ENCODE assay signal across 18 cellular contexts in the genomic region with DNA sequence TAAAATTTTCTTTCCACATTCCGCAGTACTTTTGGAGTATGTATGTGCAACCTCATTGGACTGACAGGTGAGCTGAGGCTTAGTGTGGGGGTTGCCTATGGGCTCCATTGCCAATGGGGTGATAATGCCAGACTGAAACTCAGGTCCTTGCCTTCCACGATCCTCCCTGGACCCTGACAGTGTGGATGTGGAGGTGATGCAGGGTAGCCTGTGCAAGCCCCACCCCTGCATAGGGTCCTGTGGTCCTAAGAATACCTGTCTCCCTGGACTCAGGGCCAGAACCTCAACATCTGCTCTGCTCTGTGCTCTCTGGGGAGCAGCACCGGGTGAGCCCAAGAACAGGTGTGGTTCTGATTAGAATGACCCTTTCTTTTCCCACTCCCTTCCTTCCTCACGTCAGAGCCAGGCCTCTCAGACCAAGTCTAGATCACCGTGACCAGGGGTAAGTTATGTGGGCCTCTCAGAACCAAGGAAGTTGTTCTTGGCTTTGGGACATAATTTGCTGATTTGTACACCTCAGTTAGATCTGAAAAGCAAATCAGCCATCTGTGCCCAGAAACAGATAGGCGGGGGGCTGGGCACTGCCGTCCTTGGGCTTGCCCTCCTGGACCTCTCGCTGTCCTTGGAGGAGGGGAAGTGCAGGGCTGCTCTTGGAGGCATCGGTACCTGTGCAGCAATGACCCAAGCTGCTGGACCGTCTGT. TPM values are rescaled to one million over a fixed set of nuclear protein-coding genes. Genes with fewer than 3 reads are reported as not detected.
DNase-seq lines count a peak whose midpoint lies in the region; ATAC-seq, FAIRE-seq and TF ChIP-seq lines count a peak whose summit lies in the region.
"Had no signal": no experiment of that assay in that cellular context is flagged by ENCODE, and none has a peak within 500 bp of the region (broad histone marks: within the 10 kb centered on the region; RNA-seq: fewer than 3 reads in every experiment).

No MANE protein-coding gene starts in this region.

- H2AFZ ChIP-seq in K562 (ENCODE audit: low read depth, low read length), result 0 out of 2 replicates have a peak overlapping the region, but pooled peaks have one; percentile 39

- H3K4me1 ChIP-seq in left ventricle myocardium inferior (peaks cover 7% of the 10 kb centered on the region), K562 (replicated peaks in 1 of 2; ENCODE audit: control insufficient read depth in 2 of 2, insufficient read depth in 2 of 2, low read length in 2 of 2) (peaks cover 8 to 17% of the 10 kb centered on the region in 2 experiments; a peak in 4 of 5 replicates), right cardiac atrium (ENCODE audit: control insufficient read depth, insufficient read depth, low read length) (no peaks in the 10 kb centered on the region), uterus (no peaks in the 10 kb centered on the region), BE2C (no peaks in the 10 kb centered on the region)
- H3K4me1 ChIP-seq: Peyer's patch had no signal

- CTCF ChIA-PET in K562 (lab: Yijun Ruan, JAX; ENCODE audit: low intra/inter-chr PET ratio), result no interaction called here

- TF ChIP-seq POLR2A in K562 (conservative IDR thresholded peaks at IDR 0.05) (no peak), uterus (IDR thresholded peaks at IDR 0.05) (no peak)

- H3K9me1 ChIP-seq in K562 (ENCODE audit: control insufficient read depth, insufficient read depth, low read length), result no peaks in the 10 kb centered on the region

- H3K9ac ChIP-seq in K562 (ENCODE audit: insufficient read depth in 1 of 2, low read depth in 2 of 2, low read length in 2 of 2), result peak overlapping the region in 1 of 2 experiments; percentile 48; a peak in 1 of 4 replicates

- no peak for TF ChIP-seq CTCF in left ventricle myocardium inferior (IDR thresholded peaks at IDR 0.05; ENCODE audit: borderline replicate concordance)
- no peak for TF ChIP-seq CTCF in K562 (IDR thresholded peaks at IDR 0.05 in 2 of 3, conservative IDR thresholded peaks at IDR 0.05 in 1 of 3; ENCODE audit: insufficient read depth in 2 of 3, low read depth in 1 of 3, low read length in 3 of 3)
- TF ChIP-seq CTCF in uterus (IDR thresholded peaks at IDR 0.05), result no peak
- TF ChIP-seq CTCF in BE2C (IDR thresholded peaks at IDR 0.05; ENCODE audit: low read depth, low read length), result no peak

- in situ Hi-C loops in K562 (cut with MboI), result no loop called here

- WGBS in K562 (ENCODE audit: insufficient coverage, low coverage, missing lambda C conversion rate), result 77% methylated on average over 10 of the region's 10 CpGs
- 82% methylated on average over 10 of the region's 10 CpGs for WGBS in right cardiac atrium

- no peak for TF ChIP-seq RAD21 in K562 (CRISPR knock-in tag; conservative IDR thresholded peaks at IDR 0.05 in 1 of 2, IDR thresholded peaks at IDR 0.05 in 1 of 2)

- POLR2A ChIA-PET in K562 (lab: Yijun Ruan, JAX), result no interaction called here

- H3K9me3 ChIP-seq in left ventricle myocardium inferior (replicated peaks), result no peaks in the 10 kb centered on the region
- H3K9me3 ChIP-seq in K562 (replicated peaks; ENCODE audit: control insufficient read depth, insufficient read depth, low read depth, low read length), result no peaks in the 10 kb centered on the region
- H3K9me3 ChIP-seq in right cardiac atrium (ENCODE audit: control insufficient read depth, low read length), result no peaks in the 10 kb centered on the region
- H3K9me3 ChIP-seq in uterus, result no peaks in the 10 kb centered on the region
- no peaks in the 10 kb centered on the region for H3K9me3 ChIP-seq in BE2C
- H3K9me3 ChIP-seq: Peyer's patch had no signal

- no peak overlapping the region for H3K4me2 ChIP-seq in K562 (ENCODE audit: insufficient read depth, low read length)

- no peak for TF ChIP-seq EP300 in K562 (IDR thresholded peaks at IDR 0.05; ENCODE audit: low read length)

- H3K27me3 ChIP-seq in left ventricle myocardium inferior (ENCODE audit: low read depth) (no peaks in the 10 kb centered on the region), K562 (ENCODE audit: control insufficient read depth in 2 of 2, insufficient read depth in 2 of 2, low read length in 2 of 2) (no peaks in the 10 kb centered on the region), right cardiac atrium (ENCODE audit: control insufficient read depth, insufficient read depth) (no peaks in the 10 kb centered on the region), uterus (no peaks in the 10 kb centered on the region), BE2C (no peaks in the 10 kb centered on the region)
- H3K27me3 ChIP-seq: Peyer's patch had no signal

- ATAC-seq in Right ventricle myocardium inferior (no peak), K562 (no peak), right cardiac atrium (peak; percentile 36 to 72)
- ATAC-seq: left lobe of liver had no signal

- H3K79me2 ChIP-seq in K562 (ENCODE audit: control insufficient read depth, insufficient read depth, low read length), result no peaks in the 10 kb centered on the region

- H3K27ac ChIP-seq in left ventricle myocardium inferior (replicated peaks) (peak overlapping the region; percentile 33), K562 (ENCODE audit: extremely low read depth, low read depth, low read length) (no peak overlapping the region), right cardiac atrium (ENCODE audit: low read length) (no peak overlapping the region), uterus (peak overlapping the region; percentile 14 to 22)
- H3K27ac ChIP-seq: Peyer's patch had no signal

- intact Hi-C loops in left ventricle myocardium inferior (cut with micrococcal nuclease) (no loop called here), Right ventricle myocardium inferior (cut with DNase I) (no loop called here), K562 (cut with micrococcal nuclease) (no loop called here), right cardiac atrium (cut with DNase I) (no loop called here), uterus (cut with DNase I; ENCODE audit: low total_unique reads) (no loop called here)

- BruUV-seq in K562 (replicated peaks; lab: Mats Ljungman, UMichigan), result no TSS peak

- H3K36me3 ChIP-seq in left ventricle myocardium inferior (no peaks in the 10 kb centered on the region), K562 (ENCODE audit: control insufficient read depth, insufficient read depth, low read length) (no peaks in the 10 kb centered on the region), uterus (no peaks in the 10 kb centered on the region), BE2C (no peaks in the 10 kb centered on the region)
- H3K36me3 ChIP-seq: Peyer's patch had no signal

- no peaks in the 10 kb centered on the region for H4K20me1 ChIP-seq in K562 (replicated peaks; ENCODE audit: control insufficient read depth, insufficient read depth, low read length)

- no peak for DNase-seq in left ventricle myocardium inferior
- no peak for DNase-seq in Right ventricle myocardium inferior (ENCODE audit: missing footprints)
- DNase-seq in K562 (ENCODE audit: extremely low read depth in 1 of 4, low spot score in 3 of 4), result no peak
- peak in 1 of 3 donors; percentile 16 for DNase-seq in right cardiac atrium
- DNase-seq in uterus, result no peak
- no peak for DNase-seq in BE2C
- DNase-seq in NCI-H1436 treated with DMSO at 0.1 percent for 48 hours (lab: John Stamatoyannopoulos, UW), result no peak
- no peak for DNase-seq in nucleus accumbens (lab: John Stamatoyannopoulos, UW)
- DNase-seq: activated CD4-positive, alpha-beta T cell treated with anti-CD3 and anti-CD28 coated beads for 4 hours; activated CD8-positive, alpha-beta memory T cell treated with anti-CD3 and anti-CD28 coated beads, Interleukin-2, amount 50 U/mL, for 4 hours; CD8-positive, alpha-beta memory T cell; Karpas-422; NCI-H2171; NCI-H748 treated with DMSO at 0.1 percent for 48 hours; stimulated activated naive CD8-positive, alpha-beta T cell treated with anti-CD3 and anti-CD28 coated beads, Interleukin-15, Interleukin-2, amounts not matched to agents 100 U/mL and 50 U/mL, for 24 hours had no signal

- H3K4me3 ChIP-seq in left ventricle myocardium inferior (no peak overlapping the region), K562 (no peak overlapping the region), right cardiac atrium (ENCODE audit: low read length) (no peak overlapping the region), uterus (no peak overlapping the region), BE2C (ENCODE audit: low read depth, low read length) (no peak overlapping the region)
- H3K4me3 ChIP-seq: Peyer's patch had no signal

- FAIRE-seq in K562 (lab: Jason Lieb, UNC), result no peak
- FAIRE-seq: frontal cortex had no signal

RNA-seq across cellular contexts. Expression of a gene that starts 8.4 kb away (rescaled TPM):
- total RNA-seq in left ventricle myocardium inferior (not detected), Right ventricle myocardium inferior (not detected), K562 (2014; rRNA removed) (0.18 and 0.24 TPM in 2 replicates), K562 (2014; rRNA removed; fragmentation: Illumina TruSeq; extraction: Trizol) (0.06 and 0.11 TPM in 2 replicates), K562 (2015; rRNA removed; fragmentation: Illumina TruSeq; extraction: Trizol) (not detected in 2 replicates), K562 (2021) (0.73 and 0.78 TPM in 2 replicates), right cardiac atrium (under 1 TPM in 1 of 4 donors, not detected in 3; 0.14 TPM), uterus (1 to 10 TPM in 1 of 4 donors, under 1 TPM in 2, not detected in 1; 0.09 to 2.6 (median 0.28) TPM)
- 2.1 and 5.8 TPM in 2 replicates for total RNA-seq in K562 (2011; cell fraction: chromatin; rRNA removed; ENCODE audit: low replicate concordance)
- total RNA-seq in K562 (2011; cell fraction: nucleolus; rRNA removed), result 1.4 and 1.7 TPM in 2 replicates
- total RNA-seq in K562 (2011; cell fraction: nucleoplasm; rRNA removed), result 2.7 and 2.8 TPM in 2 replicates
- polyA plus RNA-seq in K562 (2011; rRNA removed) (0.15 and 0.53 TPM in 2 replicates), K562 (2014; fragmentation: Illumina TruSeq; extraction: Trizol) (0.54 and 0.61 TPM in 2 replicates), K562 (2014; fragmentation: Nextera tagmentation; extraction: Ambion mirVana) (under 1 TPM; 0.04 to 0.07 TPM), K562 (2014; rRNA removed) (0.29 and 0.40 TPM in 2 replicates), right cardiac atrium (not detected)
- 0.09 and 0.89 TPM in 2 replicates for polyA plus RNA-seq in K562 (2011; cell fraction: cytosol; rRNA removed)
- 0.38 and 4.1 TPM in 2 replicates for polyA plus RNA-seq in K562 (2011; cell fraction: nucleus; rRNA removed)
- polyA plus RNA-seq in K562 (2012), result 0.49 and 1.4 TPM in 2 replicates
- polyA minus RNA-seq in K562 (2011; rRNA and poly(A)+ RNA removed), result 1.1 TPM in 1 of 2 replicates, not detected in the other
- polyA minus RNA-seq in K562 (2011; cell fraction: cytosol; rRNA and poly(A)+ RNA removed), result 1.1 TPM in 1 of 2 replicates, not detected in the other
- 0.22 and 2.7 TPM in 2 replicates for polyA minus RNA-seq in K562 (2011; cell fraction: nucleus; rRNA and poly(A)+ RNA removed)
- polyA plus RNA-seq in BE2C (2012; ENCODE audit: insufficient read depth, insufficient read length, low read depth), result not detected
- total RNA-seq: frontal cortex had no signal

RNA-seq across cellular contexts. Expression of a gene that starts 55.5 kb away (rescaled TPM):
- total RNA-seq in left ventricle myocardium inferior, result not detected
- not detected for total RNA-seq in Right ventricle myocardium inferior
- 0.62 and 2.8 TPM in 2 replicates for total RNA-seq in K562 (2011; cell fraction: chromatin; rRNA removed; ENCODE audit: low replicate concordance)
- 1.6 and 2.2 TPM in 2 replicates for total RNA-seq in K562 (2011; cell fraction: nucleolus; rRNA removed)
- 1.1 and 1.2 TPM in 2 replicates for total RNA-seq in K562 (2011; cell fraction: nucleoplasm; rRNA removed)
- 0.14 and 0.33 TPM in 2 replicates for total RNA-seq in K562 (2014; rRNA removed)
- total RNA-seq in K562 (2014; rRNA removed; fragmentation: Illumina TruSeq; extraction: Trizol), result 0.13 and 0.22 TPM in 2 replicates
- total RNA-seq in K562 (2015; rRNA removed; fragmentation: Illumina TruSeq; extraction: Trizol), result 0.30 and 0.51 TPM in 2 replicates
- total RNA-seq in K562 (2021), result 1.1 and 1.3 TPM in 2 replicates
- 0.46 and 1.4 TPM in 2 replicates for polyA plus RNA-seq in K562 (2011; rRNA removed)
- polyA plus RNA-seq in K562 (2011; cell fraction: cytosol; rRNA removed), result 0.83 and 6.2 TPM in 2 replicates
- 0.28 and 2.5 TPM in 2 replicates for polyA plus RNA-seq in K562 (2011; cell fraction: nucleus; rRNA removed)
- polyA plus RNA-seq in K562 (2012), result 0.48 and 2.1 TPM in 2 replicates
- polyA plus RNA-seq in K562 (2014; fragmentation: Illumina TruSeq; extraction: Trizol), result 0.48 and 0.73 TPM in 2 replicates
- 1 to 10 TPM in 1 of 2 experiments, under 1 TPM in 1; 0.58 to 1.0 TPM for polyA plus RNA-seq in K562 (2014; fragmentation: Nextera tagmentation; extraction: Ambion mirVana)
- polyA plus RNA-seq in K562 (2014; rRNA removed), result 0.32 and 0.56 TPM in 2 replicates
- 1.1 and 4.7 TPM in 2 replicates for polyA minus RNA-seq in K562 (2011; rRNA and poly(A)+ RNA removed)
- polyA minus RNA-seq in K562 (2011; cell fraction: cytosol; rRNA and poly(A)+ RNA removed), result 1.3 TPM in 1 of 2 replicates, not detected in the other
- 0.67 and 1.5 TPM in 2 replicates for polyA minus RNA-seq in K562 (2011; cell fraction: nucleus; rRNA and poly(A)+ RNA removed)
- total RNA-seq in right cardiac atrium, result under 1 TPM in 2 of 4 donors, not detected in 2; 0.19 to 0.20 TPM
- 0.11 TPM for polyA plus RNA-seq in right cardiac atrium
- total RNA-seq in uterus, result under 1 TPM in 1 of 4 donors, not detected in 3; 0.14 TPM
- 0.39 TPM for polyA plus RNA-seq in BE2C (2012; ENCODE audit: insufficient read depth, insufficient read length, low read depth)
- total RNA-seq: frontal cortex had no signal

Comparison
In these comparisons a context has a peak if more than half of its experiments do, and no peak if none do; other contexts are left out.
1. H3K27ac ChIP-seq: peak in left ventricle myocardium inferior (single experiment) and uterus (2 of 2); none in K562 (single experiment) and right cardiac atrium (single experiment).
2. ATAC-seq: peak in right cardiac atrium (2 of 2); none in Right ventricle myocardium inferior (single experiment) and K562 (single experiment).